In the genomic region with DNA sequence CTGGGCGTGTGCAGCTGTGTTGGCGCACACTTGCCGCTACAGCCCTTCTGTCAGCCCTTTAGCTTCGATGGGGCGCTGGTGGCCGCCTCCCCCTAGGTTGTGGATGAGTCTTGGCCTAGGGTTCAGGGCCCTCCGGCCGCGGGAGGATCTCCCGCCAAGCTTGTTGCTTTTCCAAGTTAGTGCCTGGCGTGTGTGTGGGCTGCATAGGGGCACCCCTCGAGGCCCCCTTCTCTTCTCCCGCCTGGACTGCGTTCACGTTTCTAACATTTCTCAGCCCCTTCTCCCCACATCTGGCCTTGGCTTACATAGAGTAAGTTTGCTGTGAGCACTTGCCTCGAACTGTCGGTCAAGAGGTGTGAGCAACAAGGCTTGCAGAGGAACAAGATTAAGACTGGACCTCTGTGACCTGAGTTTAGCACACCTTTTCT, we compare ENCODE assay signal across 8 cellular contexts. TPM values are rescaled to one million over a fixed set of nuclear protein-coding genes. Genes with fewer than 3 reads are reported as not detected.
A peak's percentile ranks its signal among the peaks of the same experiment; 100 is the strongest.
DNase-seq lines count a peak whose midpoint lies in the region; ATAC-seq, FAIRE-seq and TF ChIP-seq lines count a peak whose summit lies in the region.

No MANE protein-coding gene starts in this region.

- no peak for ATAC-seq in activated T-cell treated with anti-CD3 and anti-CD28 coated beads, Interleukin-2, amount 50 U/mL, for 72 hours (replicated peaks in 1 of 2)
- ATAC-seq in K562, result no peak; the same call in 2 of the 3 replicates
- no peak for ATAC-seq in memory B cell (ENCODE audit: low read depth)
- no peak for ATAC-seq in upper lobe of right lung
- no peak for ATAC-seq in GM18861 (IDR thresholded peaks at IDR 0.05; ENCODE audit: unreplicated experiment)

- H4K20me1 ChIP-seq in K562 (replicated peaks; ENCODE audit: control insufficient read depth, insufficient read depth, low read length), result no peaks in the 10 kb centered on the region

- H3K9me1 ChIP-seq in K562 (ENCODE audit: control insufficient read depth, insufficient read depth, low read length), result no peaks in the 10 kb centered on the region

- H3K9me3 ChIP-seq in K562 (replicated peaks; ENCODE audit: control insufficient read depth, insufficient read depth, low read depth, low read length) (no peaks in the 10 kb centered on the region), upper lobe of right lung (no peaks in the 10 kb centered on the region)

- FAIRE-seq in K562 (lab: Jason Lieb, UNC), result peak; percentile 77

- H3K4me1 ChIP-seq in K562 (replicated peaks in 1 of 2; ENCODE audit: control insufficient read depth in 2 of 2, insufficient read depth in 2 of 2, low read length in 2 of 2) (peaks cover 14 to 16% of the 10 kb centered on the region in 2 experiments; a peak in 4 of 5 replicates), upper lobe of right lung (peaks cover 17% of the 10 kb centered on the region)

- H3K4me2 ChIP-seq in K562 (ENCODE audit: insufficient read depth, low read length), result peak overlapping the region; percentile 80

- H2AFZ ChIP-seq in K562 (ENCODE audit: low read depth, low read length), result peak overlapping the region; percentile 88

- TF ChIP-seq EP300 in K562 (IDR thresholded peaks at IDR 0.05; ENCODE audit: low read length), result no peak

- WGBS in K562 (ENCODE audit: insufficient coverage, low coverage, missing lambda C conversion rate), result 7% methylated on average over 17 of the region's 17 CpGs

- H3K36me3 Mint-ChIP-seq in activated T-cell treated with anti-CD3 and anti-CD28 coated beads, Interleukin-2, amount 50 U/mL, for 72 hours (ENCODE audit: insufficient read depth in 2 of 2), result peaks cover 0 to 4% of the 10 kb centered on the region in 2 donors
- H3K36me3 Mint-ChIP-seq in memory B cell, result peaks cover 4% of the 10 kb centered on the region

- no peaks in the 10 kb centered on the region for H3K27me3 Mint-ChIP-seq in activated T-cell treated with anti-CD3 and anti-CD28 coated beads, Interleukin-2, amount 50 U/mL, for 72 hours (ENCODE audit: low read depth)
- no peaks in the 10 kb centered on the region for H3K27me3 Mint-ChIP-seq in memory B cell

- BruUV-seq in K562 (replicated peaks; lab: Mats Ljungman, UMichigan), result TSS peak; percentile 44

- H3K9me3 Mint-ChIP-seq in activated T-cell treated with anti-CD3 and anti-CD28 coated beads, Interleukin-2, amount 50 U/mL, for 72 hours, result no peaks in the 10 kb centered on the region
- no peaks in the 10 kb centered on the region for H3K9me3 Mint-ChIP-seq in memory B cell

- H3K79me2 ChIP-seq in K562 (ENCODE audit: control insufficient read depth, insufficient read depth, low read length), result peaks cover 42% of the 10 kb centered on the region

- DNase-seq in activated T-cell treated with anti-CD3 and anti-CD28 coated beads, Interleukin-2, amount 50 U/mL, for 72 hours, result no peak
- DNase-seq in activated T-cell treated with anti-CD3 and anti-CD28 coated beads, Interleukin-2, amount 50 U/mL, for 1 hour, result no peak
- no peak for DNase-seq in K562 (ENCODE audit: extremely low read depth in 1 of 4, low spot score in 3 of 4)
- DNase-seq in memory B cell (ENCODE audit: low spot score in 2 of 2), result no peak
- DNase-seq in upper lobe of right lung, result no peak
- no peak for DNase-seq in activated effector memory CD4-positive, alpha-beta T cell treated with anti-CD3 and anti-CD28 coated beads, Interleukin-2, amount 50 U/mL, for 16 hours
- DNase-seq in COR-L47 (lab: John Stamatoyannopoulos, UW), result no peak

- in situ Hi-C loops in K562 (cut with MboI), result loop anchor here (25.0 kb wide), 2 partner anchors 717 to 892 kb away; a partner anchor contains a TSS

- H3K36me3 ChIP-seq in K562 (ENCODE audit: control insufficient read depth, insufficient read depth, low read length) (peaks cover 10% of the 10 kb centered on the region; the same call in 2 of the 3 replicates), upper lobe of right lung (no peaks in the 10 kb centered on the region)

- TF ChIP-seq POLR2A in K562 (conservative IDR thresholded peaks at IDR 0.05), result no peak

- TF ChIP-seq CTCF in K562 (IDR thresholded peaks at IDR 0.05 in 2 of 3, conservative IDR thresholded peaks at IDR 0.05 in 1 of 3; ENCODE audit: insufficient read depth in 2 of 3, low read depth in 1 of 3, low read length in 3 of 3), result no peak
- TF ChIP-seq CTCF in upper lobe of right lung (IDR thresholded peaks at IDR 0.05), result no peak

- peak overlapping the region; percentile 80 to 93 for H3K4me3 Mint-ChIP-seq in activated T-cell treated with anti-CD3 and anti-CD28 coated beads, Interleukin-2, amount 50 U/mL, for 72 hours
- H3K4me3 Mint-ChIP-seq in memory B cell, result peak overlapping the region; percentile 88

- no peak for TF ChIP-seq RAD21 in K562 (CRISPR knock-in tag; conservative IDR thresholded peaks at IDR 0.05 in 1 of 2, IDR thresholded peaks at IDR 0.05 in 1 of 2)

- H3K4me1 Mint-ChIP-seq in activated T-cell treated with anti-CD3 and anti-CD28 coated beads, Interleukin-2, amount 50 U/mL, for 72 hours (ENCODE audit: low read depth), result peaks cover 54% of the 10 kb centered on the region
- peaks cover 25% of the 10 kb centered on the region for H3K4me1 Mint-ChIP-seq in memory B cell

- H3K9ac ChIP-seq in K562 (ENCODE audit: insufficient read depth in 1 of 2, low read depth in 2 of 2, low read length in 2 of 2), result peak overlapping the region; percentile 81 to 92

- POLR2A ChIA-PET in K562 (lab: Yijun Ruan, JAX), result interaction anchor here (0.7 to 1.0 kb wide), 4 partner anchors 8 to 203 kb away, joined by 3 to 4 read pairs (median 4); no protein-coding TSS in a partner anchor

- intact Hi-C loops in K562 (cut with micrococcal nuclease), result loop anchor here (1.0 kb wide), 1 partner anchor 34 kb away; a partner anchor contains a TSS
- intact Hi-C loops in upper lobe of right lung (cut with DNase I), result no loop called here

- H3K4me3 ChIP-seq in K562, result peak overlapping the region; percentile 57
- H3K4me3 ChIP-seq in upper lobe of right lung, result peak overlapping the region; percentile 93

- H3K27ac ChIP-seq in K562 (ENCODE audit: extremely low read depth, low read depth, low read length) (peak overlapping the region; percentile 79), upper lobe of right lung (peak overlapping the region; percentile 89)

- H3K27ac Mint-ChIP-seq in activated T-cell treated with anti-CD3 and anti-CD28 coated beads, Interleukin-2, amount 50 U/mL, for 72 hours, result peak overlapping the region; percentile 91
- peak overlapping the region; percentile 94 for H3K27ac Mint-ChIP-seq in memory B cell

- CTCF ChIA-PET in K562 (lab: Yijun Ruan, JAX; ENCODE audit: low intra/inter-chr PET ratio), result no interaction called here

- H3K27me3 ChIP-seq in K562 (ENCODE audit: control insufficient read depth in 2 of 2, insufficient read depth in 2 of 2, low read length in 2 of 2) (no peaks in the 10 kb centered on the region), upper lobe of right lung (no peaks in the 10 kb centered on the region)

RNA-seq across cellular contexts. Expression of a gene that starts 0.4 kb away (rescaled TPM):
- 10 to 100 TPM; 58.7 to 63.8 TPM for total RNA-seq in activated T-cell treated with anti-CD3 and anti-CD28 coated beads, Interleukin-2, amount 50 U/mL, for 72 hours
- 19.0 and 39.2 TPM in 2 replicates for total RNA-seq in K562 (2011; cell fraction: chromatin; rRNA removed; ENCODE audit: low replicate concordance)
- 12.0 and 17.2 TPM in 2 replicates for total RNA-seq in K562 (2011; cell fraction: nucleolus; rRNA removed)
- 20.5 and 31.0 TPM in 2 replicates for total RNA-seq in K562 (2011; cell fraction: nucleoplasm; rRNA removed)
- total RNA-seq in K562 (2014; rRNA removed) (26.6 and 28.8 TPM in 2 replicates), K562 (2014; rRNA removed; fragmentation: Illumina TruSeq; extraction: Trizol) (50.6 and 56.8 TPM in 2 replicates), K562 (2015; rRNA removed; fragmentation: Illumina TruSeq; extraction: Trizol) (46.6 and 50.4 TPM in 2 replicates), K562 (2021) (34.7 and 35.8 TPM in 2 replicates), upper lobe of right lung (16.2 TPM)
- polyA plus RNA-seq in K562 (2011; rRNA removed) (37.6 and 42.3 TPM in 2 replicates), K562 (2014; fragmentation: Illumina TruSeq; extraction: Trizol) (44.3 and 51.0 TPM in 2 replicates), K562 (2014; fragmentation: Nextera tagmentation; extraction: Ambion mirVana) (10 to 100 TPM; 24.7 to 41.9 TPM), K562 (2014; rRNA removed) (41.2 and 61.2 TPM in 2 replicates)
- polyA plus RNA-seq in K562 (2011; cell fraction: cytosol; rRNA removed), result 7.5 and 23.0 TPM in 2 replicates
- 10.9 and 29.4 TPM in 2 replicates for polyA plus RNA-seq in K562 (2011; cell fraction: nucleus; rRNA removed)
- polyA plus RNA-seq in K562 (2012), result 33.7 and 65.0 TPM in 2 replicates
- 61.4 and 117 TPM in 2 replicates for polyA minus RNA-seq in K562 (2011; rRNA and poly(A)+ RNA removed)
- polyA minus RNA-seq in K562 (2011; cell fraction: cytosol; rRNA and poly(A)+ RNA removed), result 15.7 and 26.4 TPM in 2 replicates
- polyA minus RNA-seq in K562 (2011; cell fraction: nucleus; rRNA and poly(A)+ RNA removed), result 17.0 and 54.2 TPM in 2 replicates

RNA-seq across cellular contexts. Expression of a gene that starts 33.5 kb away (rescaled TPM):
- 10 to 100 TPM; 32.9 to 36.8 TPM for total RNA-seq in activated T-cell treated with anti-CD3 and anti-CD28 coated beads, Interleukin-2, amount 50 U/mL, for 72 hours
- 9.3 and 33.8 TPM in 2 replicates for total RNA-seq in K562 (2011; cell fraction: chromatin; rRNA removed; ENCODE audit: low replicate concordance)
- 5.0 and 6.3 TPM in 2 replicates for total RNA-seq in K562 (2011; cell fraction: nucleolus; rRNA removed)
- total RNA-seq in K562 (2011; cell fraction: nucleoplasm; rRNA removed), result 20.1 and 37.6 TPM in 2 replicates
- total RNA-seq in K562 (2014; rRNA removed) (13.8 and 19.6 TPM in 2 replicates), K562 (2014; rRNA removed; fragmentation: Illumina TruSeq; extraction: Trizol) (38.3 and 42.1 TPM in 2 replicates), K562 (2015; rRNA removed; fragmentation: Illumina TruSeq; extraction: Trizol) (30.3 and 30.8 TPM in 2 replicates), K562 (2021) (47.5 and 48.7 TPM in 2 replicates), upper lobe of right lung (28.2 TPM)
- polyA plus RNA-seq in K562 (2011; rRNA removed) (47.9 and 63.1 TPM in 2 replicates), K562 (2014; fragmentation: Illumina TruSeq; extraction: Trizol) (33.7 and 40.6 TPM in 2 replicates), K562 (2014; fragmentation: Nextera tagmentation; extraction: Ambion mirVana) (10 to 100 TPM; 11.6 to 14.3 TPM), K562 (2014; rRNA removed) (26.3 and 34.9 TPM in 2 replicates)
- 14.0 and 39.5 TPM in 2 replicates for polyA plus RNA-seq in K562 (2011; cell fraction: cytosol; rRNA removed)
- 19.8 and 31.5 TPM in 2 replicates for polyA plus RNA-seq in K562 (2011; cell fraction: nucleus; rRNA removed)
- polyA plus RNA-seq in K562 (2012), result 9.2 and 13.4 TPM in 2 replicates
- 69.0 and 79.7 TPM in 2 replicates for polyA minus RNA-seq in K562 (2011; rRNA and poly(A)+ RNA removed)
- 14.0 and 24.0 TPM in 2 replicates for polyA minus RNA-seq in K562 (2011; cell fraction: cytosol; rRNA and poly(A)+ RNA removed)
- 15.8 and 23.4 TPM in 2 replicates for polyA minus RNA-seq in K562 (2011; cell fraction: nucleus; rRNA and poly(A)+ RNA removed)

RNA-seq across cellular contexts. Expression of a gene that starts 54.4 kb away (rescaled TPM):
- total RNA-seq in activated T-cell treated with anti-CD3 and anti-CD28 coated beads, Interleukin-2, amount 50 U/mL, for 72 hours, result 10 to 100 TPM; 30.8 to 31.2 TPM
- total RNA-seq in K562 (2011; cell fraction: chromatin; rRNA removed; ENCODE audit: low replicate concordance), result 9.4 and 30.6 TPM in 2 replicates
- total RNA-seq in K562 (2011; cell fraction: nucleolus; rRNA removed), result 7.9 and 8.7 TPM in 2 replicates
- 20.8 and 29.9 TPM in 2 replicates for total RNA-seq in K562 (2011; cell fraction: nucleoplasm; rRNA removed)
- total RNA-seq in K562 (2014; rRNA removed), result 17.1 and 18.3 TPM in 2 replicates
- 21.0 and 24.9 TPM in 2 replicates for total RNA-seq in K562 (2014; rRNA removed; fragmentation: Illumina TruSeq; extraction: Trizol)
- 18.9 and 19.6 TPM in 2 replicates for total RNA-seq in K562 (2015; rRNA removed; fragmentation: Illumina TruSeq; extraction: Trizol)
- 15.1 and 19.6 TPM in 2 replicates for total RNA-seq in K562 (2021)
- polyA plus RNA-seq in K562 (2011; rRNA removed), result 31.2 and 33.4 TPM in 2 replicates
- 7.6 and 22.2 TPM in 2 replicates for polyA plus RNA-seq in K562 (2011; cell fraction: cytosol; rRNA removed)
- polyA plus RNA-seq in K562 (2011; cell fraction: nucleus; rRNA removed), result 11.7 and 19.2 TPM in 2 replicates
- polyA plus RNA-seq in K562 (2012), result 11.3 and 23.0 TPM in 2 replicates
- 19.0 and 19.3 TPM in 2 replicates for polyA plus RNA-seq in K562 (2014; fragmentation: Illumina TruSeq; extraction: Trizol)
- polyA plus RNA-seq in K562 (2014; fragmentation: Nextera tagmentation; extraction: Ambion mirVana), result 1 to 10 TPM; 5.9 to 8.2 TPM
- polyA plus RNA-seq in K562 (2014; rRNA removed), result 19.7 and 20.4 TPM in 2 replicates
- 29.8 and 38.5 TPM in 2 replicates for polyA minus RNA-seq in K562 (2011; rRNA and poly(A)+ RNA removed)
- 10.0 and 10.7 TPM in 2 replicates for polyA minus RNA-seq in K562 (2011; cell fraction: cytosol; rRNA and poly(A)+ RNA removed)
- polyA minus RNA-seq in K562 (2011; cell fraction: nucleus; rRNA and poly(A)+ RNA removed), result 12.8 and 29.5 TPM in 2 replicates
- total RNA-seq in upper lobe of right lung, result 11.1 TPM
